9 cellular contexts compared by ENCODE assay signal in genomic region chr7:98879989-98880337, GRCh38. TPM values are rescaled to one million over a fixed set of nuclear protein-coding genes. Genes with fewer than 3 reads are reported as not detected.
A peak's percentile ranks its signal among the peaks of the same experiment; 100 is the strongest.
DNase-seq lines count a peak whose midpoint lies in the region; ATAC-seq and TF ChIP-seq lines count a peak whose summit lies in the region.
"Had no signal": no experiment of that assay in that cellular context is flagged by ENCODE, and none has a peak within 500 bp of the region (broad histone marks: within the 10 kb centered on the region; RNA-seq: fewer than 3 reads in every experiment).

No MANE protein-coding gene starts in this region.

- no peak for DNase-seq in SK-N-SH
- no peak for DNase-seq in activated CD4-positive, alpha-beta memory T cell treated with anti-CD3 and anti-CD28 coated beads for 36 hours
- DNase-seq in hepatocyte (ENCODE audit: low spot score): no peak
- no peak for DNase-seq in smooth muscle cell (lab: John Stamatoyannopoulos, UW; ENCODE audit: unreplicated experiment)
- no peak for DNase-seq in activated effector memory CD4-positive, alpha-beta T cell treated with anti-CD3 and anti-CD28 coated beads, Interleukin-2, amount 50 U/mL, for 16 hours
- no peak for DNase-seq in AG08396 (ENCODE audit: low spot score)
- DNase-seq: 8988T had no signal

- H3K27ac ChIP-seq in SK-N-SH (ENCODE audit: low read depth in 2 of 2, low read length in 1 of 2) (no peak overlapping the region), hepatocyte (no peak overlapping the region), smooth muscle cell (ENCODE audit: low read depth) (no peak overlapping the region)

- H4K20me1 ChIP-seq in SK-N-SH (ENCODE audit: insufficient read depth) (peaks cover 34% of the 10 kb centered on the region), hepatocyte (ENCODE audit: insufficient read depth, poor library complexity, severe bottlenecking) (peaks cover 17% of the 10 kb centered on the region), smooth muscle cell (ENCODE audit: low read depth) (peaks cover 36% of the 10 kb centered on the region)

- H3K9me3 Mint-ChIP-seq in activated CD4-positive, alpha-beta memory T cell treated with anti-CD3 and anti-CD28 coated beads for 36 hours: no peaks in the 10 kb centered on the region

- CTCF ChIA-PET in SK-N-SH (lab: Yijun Ruan, JAX): interaction anchor here (0.5 to 3.5 kb wide), 21 partner anchors 8 to 492 kb away, joined by 3 to 22 read pairs (median 3); no protein-coding TSS in a partner anchor
- CTCF ChIA-PET in activated CD4-positive, alpha-beta memory T cell treated with anti-CD3 and anti-CD28 coated beads for 36 hours (lab: Charles Lee): interaction anchor here (1.0 to 2.1 kb wide), 2 partner anchors 11 to 38 kb away, joined by 3 to 14 read pairs; no protein-coding TSS in a partner anchor

- no peak for TF ChIP-seq RAD21 in SK-N-SH (IDR thresholded peaks at IDR 0.05; ENCODE audit: low read length)

- peaks cover 71% of the 10 kb centered on the region for H3K79me2 ChIP-seq in SK-N-SH (ENCODE audit: insufficient read depth)
- peaks cover 60% of the 10 kb centered on the region for H3K79me2 ChIP-seq in hepatocyte
- H3K79me2 ChIP-seq in smooth muscle cell (ENCODE audit: low read depth): peaks cover 58% of the 10 kb centered on the region

- peaks cover 31% of the 10 kb centered on the region for H3K36me3 Mint-ChIP-seq in activated CD4-positive, alpha-beta memory T cell treated with anti-CD3 and anti-CD28 coated beads for 36 hours

- peaks cover 38% of the 10 kb centered on the region for H3K4me1 Mint-ChIP-seq in activated CD4-positive, alpha-beta memory T cell treated with anti-CD3 and anti-CD28 coated beads for 36 hours (ENCODE audit: low read depth)

- H3K9me2 ChIP-seq in SK-N-SH (no peaks in the 10 kb centered on the region), hepatocyte (replicated peaks; ENCODE audit: insufficient read depth) (no peaks in the 10 kb centered on the region)

- POLR2A ChIA-PET in SK-N-SH (lab: Yijun Ruan, JAX): no interaction called here
- POLR2A ChIA-PET in activated CD4-positive, alpha-beta memory T cell treated with anti-CD3 and anti-CD28 coated beads for 36 hours (lab: Charles Lee): interaction anchor here (1.0 to 1.3 kb wide), 3 partner anchors 9 to 51 kb away, joined by 3 read pairs; no protein-coding TSS in a partner anchor

- H3K4me1 ChIP-seq in SK-N-SH (ENCODE audit: control insufficient read depth in 1 of 2, insufficient read depth in 2 of 2, low read depth in 1 of 2, low read length in 1 of 2) (peaks cover 0 to 15% of the 10 kb centered on the region in 2 experiments; a peak in 1 of 4 replicates), hepatocyte (ENCODE audit: insufficient read depth) (no peaks in the 10 kb centered on the region), smooth muscle cell (ENCODE audit: low read depth) (peaks cover 6% of the 10 kb centered on the region)

- H3K9me3 ChIP-seq in SK-N-SH (no peaks in the 10 kb centered on the region), hepatocyte (ENCODE audit: low read depth) (no peaks in the 10 kb centered on the region), smooth muscle cell (replicated peaks; ENCODE audit: low read depth) (no peaks in the 10 kb centered on the region)

- H3K4me3 Mint-ChIP-seq in activated CD4-positive, alpha-beta memory T cell treated with anti-CD3 and anti-CD28 coated beads for 36 hours: peak overlapping the region; percentile 93

- peak overlapping the region; percentile 96 for H3K27ac Mint-ChIP-seq in activated CD4-positive, alpha-beta memory T cell treated with anti-CD3 and anti-CD28 coated beads for 36 hours

- intact Hi-C loops in activated CD4-positive, alpha-beta memory T cell treated with anti-CD3 and anti-CD28 coated beads for 36 hours (cut with micrococcal nuclease): loop anchor here (1.0 to 2.0 kb wide), 5 partner anchors 51 to 599 kb away; partner anchors contain the start of genes ARPC1B and BRI3

- TF ChIP-seq CTCF in SK-N-SH (IDR thresholded peaks at IDR 0.05) (no peak), hepatocyte (IDR thresholded peaks at IDR 0.05; ENCODE audit: poor library complexity) (no peak), smooth muscle cell (IDR thresholded peaks at IDR 0.05; ENCODE audit: borderline replicate concordance, insufficient read depth, poor library complexity, severe bottlenecking) (no peak)

- TF ChIP-seq EP300 in SK-N-SH (IDR thresholded peaks at IDR 0.05; ENCODE audit: borderline replicate concordance in 1 of 2, low read depth in 1 of 2, low read length in 1 of 2): no peak

- H3K36me3 ChIP-seq in SK-N-SH (replicated peaks in 1 of 2; ENCODE audit: control insufficient read depth in 1 of 2, insufficient read depth in 2 of 2, low read length in 1 of 2) (peaks cover 38 to 47% of the 10 kb centered on the region in 2 experiments), hepatocyte (replicated peaks; ENCODE audit: insufficient read depth, low read depth) (no peaks in the 10 kb centered on the region), smooth muscle cell (ENCODE audit: low read depth) (peaks cover 13% of the 10 kb centered on the region)

- peak overlapping the region; percentile 97; the same call in 1 of the 2 replicates for H3K9ac ChIP-seq in SK-N-SH
- peak overlapping the region; percentile 98 for H3K9ac ChIP-seq in smooth muscle cell (ENCODE audit: low read depth)

- H3K4me2 ChIP-seq in SK-N-SH (peak overlapping the region; percentile 99), hepatocyte (peak overlapping the region; percentile 95), smooth muscle cell (peak overlapping the region; percentile 99)

- H3F3A ChIP-seq in SK-N-SH (replicated peaks; ENCODE audit: insufficient read depth) (no peaks in the 10 kb centered on the region), smooth muscle cell (ENCODE audit: low read depth) (no peaks in the 10 kb centered on the region)

- ATAC-seq in SK-N-SH treated with all-trans-retinoic acid at 6 μM for 48 hours (no peak), GM21381 (IDR thresholded peaks at IDR 0.05; ENCODE audit: unreplicated experiment) (no peak)

- H3K4me3 ChIP-seq in SK-N-SH (ENCODE audit: low read depth in 2 of 2, low read length in 1 of 2): peak overlapping the region; percentile 75 to 99
- no peak overlapping the region for H3K4me3 ChIP-seq in hepatocyte
- peak overlapping the region; percentile 100 for H3K4me3 ChIP-seq in smooth muscle cell

- no peaks in the 10 kb centered on the region for H3K27me3 Mint-ChIP-seq in activated CD4-positive, alpha-beta memory T cell treated with anti-CD3 and anti-CD28 coated beads for 36 hours

- H3K27me3 ChIP-seq in SK-N-SH (ENCODE audit: insufficient read depth) (no peaks in the 10 kb centered on the region), hepatocyte (no peaks in the 10 kb centered on the region), smooth muscle cell (ENCODE audit: low read depth) (no peaks in the 10 kb centered on the region)

- 77% methylated on average over 9 of the region's 9 CpGs for WGBS in SK-N-SH (ENCODE audit: low lambda C conversion rate)
- 78% methylated on average over 9 of the region's 9 CpGs for WGBS in hepatocyte (ENCODE audit: low lambda C conversion rate, missing lambda C conversion rate)
- 83% methylated on average over 9 of the region's 9 CpGs for WGBS in smooth muscle cell (ENCODE audit: low lambda C conversion rate)

- H2AFZ ChIP-seq in SK-N-SH (ENCODE audit: low read depth) (no peak overlapping the region), hepatocyte (no peak overlapping the region), smooth muscle cell (ENCODE audit: low read depth) (no peak overlapping the region)

TF ChIP-seq in SK-N-SH, 30 proteins besides CTCF, POLR2A, EP300 and RAD21 (continues in another document):
- TF ChIP-seq NFIC (IDR thresholded peaks at IDR 0.05; ENCODE audit: borderline replicate concordance): no peak
- no peak for TF ChIP-seq NRF1 (IDR thresholded peaks at IDR 0.05; ENCODE audit: low read depth, low read length)
- TF ChIP-seq JUND (IDR thresholded peaks at IDR 0.05): no peak
- TF ChIP-seq POLR2AphosphoS5 (IDR thresholded peaks at IDR 0.05; ENCODE audit: low read depth, low read length): no peak
- no peak for TF ChIP-seq GABPA (IDR thresholded peaks at IDR 0.05; ENCODE audit: low read depth)

TF ChIP-seq in SK-N-SH treated with all-trans-retinoic acid at 6 μM for 48 hours, 23 proteins besides CTCF, POLR2A, EP300 and RAD21 (continues in another document):
- TF ChIP-seq TCF4 (CRISPR knock-in tag; IDR thresholded peaks at IDR 0.05; ENCODE audit: borderline replicate concordance) (no peak), ESRRG (CRISPR knock-in tag; IDR thresholded peaks at IDR 0.05) (no peak), ZNF565 (CRISPR knock-in tag; conservative IDR thresholded peaks at IDR 0.05; ENCODE audit: low read depth) (no peak), BACH2 (CRISPR knock-in tag; IDR thresholded peaks at IDR 0.05; ENCODE audit: borderline replicate concordance) (no peak), SNAI2 (CRISPR knock-in tag; IDR thresholded peaks at IDR 0.05) (no peak), ZC3H10 (CRISPR knock-in tag; IDR thresholded peaks at IDR 0.05) (no peak), PPARA (CRISPR knock-in tag; IDR thresholded peaks at IDR 0.05; ENCODE audit: borderline replicate concordance) (no peak)

RNA-seq across cellular contexts. Expression of gene TRRAP, which starts 1.6 kb away (rescaled TPM):
- polyA plus RNA-seq in SK-N-SH (2012; rRNA removed) (19.6 and 24.9 TPM in 2 replicates), hepatocyte (6.1 and 6.6 TPM in 2 replicates), smooth muscle cell (3.9 and 6.4 TPM in 2 replicates)
- 11.9 and 16.5 TPM in 2 replicates for polyA plus RNA-seq in SK-N-SH (2012; cell fraction: cytosol; rRNA removed)
- polyA plus RNA-seq in SK-N-SH (2012; cell fraction: nucleus; rRNA removed): 48.2 and 49.1 TPM in 2 replicates
- 10 to 100 TPM; 44.3 to 48.7 TPM for total RNA-seq in activated CD4-positive, alpha-beta memory T cell treated with anti-CD3 and anti-CD28 coated beads for 36 hours
- total RNA-seq in hepatocyte (19.9 and 25.1 TPM in 2 replicates), smooth muscle cell (15.0 and 24.8 TPM in 2 replicates)

RNA-seq across cellular contexts. Expression of gene TMEM130, which starts 10.1 kb away (rescaled TPM):
- 1.2 and 1.3 TPM in 2 replicates for polyA plus RNA-seq in SK-N-SH (2012; rRNA removed)
- polyA plus RNA-seq in SK-N-SH (2012; cell fraction: cytosol; rRNA removed): 0.54 and 0.76 TPM in 2 replicates
- polyA plus RNA-seq in SK-N-SH (2012; cell fraction: nucleus; rRNA removed): 1.7 and 2.0 TPM in 2 replicates
- total RNA-seq in activated CD4-positive, alpha-beta memory T cell treated with anti-CD3 and anti-CD28 coated beads for 36 hours: not detected
- total RNA-seq in hepatocyte: 0.90 and 1.4 TPM in 2 replicates
- polyA plus RNA-seq in hepatocyte: 0.33 and 3.3 TPM in 2 replicates
- total RNA-seq in smooth muscle cell: 0.09 and 0.22 TPM in 2 replicates
- 0.83 TPM in 1 of 2 replicates, not detected in the other for polyA plus RNA-seq in smooth muscle cell
